Comparison of ENCODE assay signal across 31 cellular contexts in genomic region chr13:86826232-86826631, GRCh38.
"Had no signal": no experiment of that assay in that cellular context is flagged by ENCODE, and none has a peak within 500 bp of the region (broad histone marks: within the 10 kb centered on the region; RNA-seq: fewer than 3 reads in every experiment).

No MANE protein-coding gene starts in this region.

- H3K27ac ChIP-seq: adrenal gland, body of pancreas, esophagus muscularis mucosa, foreskin keratinocyte, gastrocnemius medialis had no signal

- H3K9me3 ChIP-seq: adrenal gland, body of pancreas, esophagus muscularis mucosa, gastrocnemius medialis had no signal

- DNase-seq: activated CD4-positive, alpha-beta memory T cell treated with anti-CD3 and anti-CD28 coated beads for 36 hours; activated CD4-positive, alpha-beta T cell treated with anti-CD3 and anti-CD28 coated beads for 36 hours; activated CD4-positive, alpha-beta T cell treated with anti-CD3 and anti-CD28 coated beads, Interleukin-2, amount 10 ng/mL, durations not matched to agents 24 days and 14 days; activated CD4-positive, CD25-positive, alpha-beta regulatory T cell; activated CD4-positive, CD25-positive, alpha-beta regulatory T cell treated with anti-CD3 and anti-CD28 coated beads, Interleukin-2, amount 50 U/mL, for 72 hours; activated CD8-positive, alpha-beta memory T cell treated with anti-CD3 and anti-CD28 coated beads, Interleukin-2, amount 10 ng/mL, durations not matched to agents 7 days and 5 days; activated CD8-positive, alpha-beta memory T cell treated with anti-CD3 and anti-CD28 coated beads, Interleukin-2, amount 50 U/mL, for 4 hours; activated CD8-positive, alpha-beta T cell treated with anti-CD3 and anti-CD28 coated beads, Interleukin-2, amount 10 ng/mL, durations not matched to agents 7 days and 5 days; activated effector memory CD4-positive, alpha-beta T cell treated with anti-CD3 and anti-CD28 coated beads, Interleukin-2, amount 50 U/mL, for 16 hours; activated naive CD4-positive, alpha-beta T cell treated with anti-CD3 and anti-CD28 coated beads for 36 hours; activated naive CD8-positive, alpha-beta T cell treated with anti-CD3 and anti-CD28 coated beads for 36 hours; activated naive CD8-positive, alpha-beta T cell treated with anti-CD3 and anti-CD28 coated beads, Interleukin-2, amount 50 U/mL, for 24 hours; activated T-cell treated with anti-CD3 and anti-CD28 coated beads, Interleukin-2, amount 50 U/mL, for 1 hour; activated T-cell treated with anti-CD3 and anti-CD28 coated beads, Interleukin-2, amount 50 U/mL, for 48 hours; adrenal gland; amygdala; aorta; body of pancreas; caudate nucleus; cortex of kidney; dermis blood vessel endothelial cell; effector CD4-positive, alpha-beta T cell; effector memory CD8-positive, alpha-beta T cell; erythroblast; foreskin keratinocyte; gastrocnemius medialis; glutamatergic neuron; T-helper 1 cell; T-helper 17 cell; T1000 had no signal

- H3K4me1 ChIP-seq: adrenal gland, body of pancreas, esophagus muscularis mucosa, foreskin keratinocyte, gastrocnemius medialis had no signal

- H3K27me3 ChIP-seq: adrenal gland, body of pancreas, esophagus muscularis mucosa, foreskin keratinocyte, gastrocnemius medialis had no signal

- H3K36me3 ChIP-seq: adrenal gland, esophagus muscularis mucosa, gastrocnemius medialis had no signal

- H3K4me3 ChIP-seq: adrenal gland, body of pancreas, esophagus muscularis mucosa, gastrocnemius medialis had no signal

- ATAC-seq: activated CD4-positive, alpha-beta T cell treated with anti-CD3 and anti-CD28 coated beads for 36 hours; activated CD8-positive, alpha-beta memory T cell treated with anti-CD3 and anti-CD28 coated beads, Interleukin-2, amount 10 ng/mL, durations not matched to agents 7 days and 5 days; activated CD8-positive, alpha-beta T cell treated with anti-CD3 and anti-CD28 coated beads, Interleukin-2, amount 10 ng/mL, durations not matched to agents 7 days and 5 days; activated naive CD8-positive, alpha-beta T cell treated with anti-CD3 and anti-CD28 coated beads, Interleukin-2, amount 50 U/mL, for 24 hours; body of pancreas; effector memory CD8-positive, alpha-beta T cell; foreskin keratinocyte; gastrocnemius medialis; T-helper 17 cell had no signal
